24 cellular contexts compared by ENCODE assay signal in the genomic region with DNA sequence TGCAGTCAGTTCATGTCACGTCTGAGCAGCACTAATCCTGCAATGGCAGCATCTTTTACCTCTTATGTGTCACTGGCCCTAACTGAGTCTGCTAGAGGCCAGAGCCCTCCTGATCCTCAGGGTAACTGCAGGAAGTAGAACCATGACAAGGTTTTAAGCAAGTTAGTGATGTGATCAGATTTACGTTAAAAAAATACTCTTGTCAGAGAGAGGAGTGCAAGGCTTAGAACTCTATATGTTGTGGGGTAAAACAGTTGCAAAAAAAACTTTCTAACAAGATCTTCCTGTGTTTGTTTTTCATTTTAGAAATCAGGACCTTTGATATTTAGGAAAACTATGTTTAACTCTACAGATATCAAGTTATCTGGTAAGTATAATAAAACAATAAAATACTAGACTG.
"Had no signal": no experiment of that assay in that cellular context is flagged by ENCODE, and none has a peak within 500 bp of the region (broad histone marks: within the 10 kb centered on the region; RNA-seq: fewer than 3 reads in every experiment).

No MANE protein-coding gene starts in this region.

- H3K4me3 Mint-ChIP-seq: activated B cell treated with CpG ODN at 0.5 μM for 24 hours; activated CD4-positive, alpha-beta T cell treated with anti-CD3 and anti-CD28 coated beads, Interleukin-2, amount 10 ng/mL, durations not matched to agents 24 days and 14 days; activated T-cell treated with anti-CD3 and anti-CD28 coated beads, Interleukin-2, amount 50 U/mL, for 72 hours had no signal

- H3K27me3 Mint-ChIP-seq: activated B cell treated with CpG ODN at 0.5 μM for 24 hours; activated CD4-positive, alpha-beta T cell treated with anti-CD3 and anti-CD28 coated beads, Interleukin-2, amount 10 ng/mL, durations not matched to agents 24 days and 14 days had no signal

- H3K27ac Mint-ChIP-seq: activated B cell treated with CpG ODN at 0.5 μM for 24 hours; activated CD4-positive, alpha-beta T cell treated with anti-CD3 and anti-CD28 coated beads, Interleukin-2, amount 10 ng/mL, durations not matched to agents 24 days and 14 days had no signal

- H3K27me3 ChIP-seq: SJSA1 had no signal

- ATAC-seq: activated naive CD4-positive, alpha-beta T cell treated with anti-CD3 and anti-CD28 coated beads, Interleukin-2, amount 50 U/mL, for 72 hours; activated T-cell treated with anti-CD3 and anti-CD28 coated beads, Interleukin-2, amount 50 U/mL, for 72 hours; PC-3; SK-N-SH treated with all-trans-retinoic acid at 6 μM for 48 hours had no signal

- H3K27ac ChIP-seq: SJSA1 had no signal

- H3K9me3 Mint-ChIP-seq: activated B cell treated with CpG ODN at 0.5 μM for 24 hours had no signal

- DNase-seq: activated B cell treated with CpG ODN at 0.5 μM for 24 hours; activated CD4-positive, alpha-beta T cell treated with anti-CD3 and anti-CD28 coated beads for 1 hour; activated CD4-positive, alpha-beta T cell treated with anti-CD3 and anti-CD28 coated beads, Interleukin-2, amount 10 ng/mL, durations not matched to agents 24 days and 14 days; activated CD4-positive, alpha-beta T cell treated with anti-CD3 and anti-CD28 coated beads, Interleukin-2, amount 50 U/mL, for 48 hours; activated CD8-positive, alpha-beta memory T cell treated with anti-CD3 and anti-CD28 coated beads, Interleukin-2, amount 50 U/mL, for 4 hours; activated naive CD4-positive, alpha-beta T cell treated with Interleukin-2 at 50 U/mL for 16 hours; activated T-cell treated with anti-CD3 and anti-CD28 coated beads, Interleukin-2, amount 50 U/mL, for 72 hours; amygdala; cerebellar nuclear complex; MM.1S; NCI-H1105; NCI-H1436; NCI-H1694 treated with DMSO at 0.1 percent for 48 hours; NCI-H2029 treated with DMSO at 0.1 percent for 48 hours; NCI-H345; NCI-H510A treated with DMSO at 0.1 percent for 48 hours; NCI-H69; NK-92 treated with Interleukin-12 subunit alpha and Interleukin-12 subunit beta, amount 100 ng/mL, for 24 hours; PC-3; SHP77; SW 1271 had no signal

- H3K4me3 ChIP-seq: SJSA1 had no signal
